8 cellular contexts compared by ENCODE assay signal in genomic region chr22:50200333-50201190, GRCh38. TPM values are rescaled to one million over a fixed set of nuclear protein-coding genes. Genes with fewer than 3 reads are reported as not detected.
A peak's percentile ranks its signal among the peaks of the same experiment; 100 is the strongest.
DNase-seq lines count a peak whose midpoint lies in the region; ATAC-seq and TF ChIP-seq lines count a peak whose summit lies in the region.

Gene SELENOO (plus strand): TSS chr22:50201011. CDS start chr22:50201037, 26 bp downstream.

- TF ChIP-seq EP300 in transverse colon (IDR thresholded peaks at IDR 0.05; ENCODE audit: low read depth), result no peak

- TF ChIP-seq POLR2A in transverse colon (IDR thresholded peaks at IDR 0.05), result peak; percentile 69

- POLR2A ChIA-PET in HEK293 (lab: Yijun Ruan, JAX) (interaction anchor here (1.0 to 1.2 kb wide), 2 partner anchors 9 to 10 kb away, joined by 4 to 8 read pairs; no protein-coding TSS in a partner anchor), T-cell (lab: Charles Lee) (no interaction called here)

- H3K4me1 Mint-ChIP-seq in T-cell, result peaks cover 29 to 37% (median 35%) of the 10 kb centered on the region in 3 donors

- H3K4me3 Mint-ChIP-seq in T-cell, result peak within 1 kb of the TSS; percentile 80 to 84 (median 82)

- peak within 1 kb of the TSS; percentile 27 to 58 for H3K27ac Mint-ChIP-seq in T-cell

- 0% methylated on average over 70 of the region's 114 CpGs; no CpG with 5 or more reads in 1 of the 2 donors for WGBS in transverse colon (ENCODE audit: low coverage in 1 of 2), 2 donors

- no peaks in the 10 kb centered on the region for H3K27me3 Mint-ChIP-seq in T-cell

- peak within 1 kb of the TSS; percentile 68 for H3K4me3 ChIP-seq in HEK293 (ENCODE audit: low read depth, low read length)
- peak within 1 kb of the TSS; percentile 84 for H3K4me3 ChIP-seq in adipocyte (ENCODE audit: low read length)
- peak within 1 kb of the TSS; percentile 62 to 95 (median 88) for H3K4me3 ChIP-seq in transverse colon

- H3K36me3 ChIP-seq in HEK293 (ENCODE audit: control insufficient read depth in 2 of 2, insufficient read depth in 1 of 2, low read length in 2 of 2) (peaks cover 20 to 64% of the 10 kb centered on the region in 2 experiments), adipocyte (ENCODE audit: control insufficient read depth, insufficient read depth, low read length, severe bottlenecking) (peaks cover 24% of the 10 kb centered on the region), transverse colon (no peaks in the 10 kb centered on the region)

- in situ Hi-C loops in transverse colon (cut with MboI; ENCODE audit: low pct_ligation_motif_present in 1 of 4, low pct_unique_long_range_greater_than_20kb in 1 of 4, low sequenced_read_pairs in 3 of 4), result loop anchor here in 1 of 4 donors (10.0 kb wide), 1 partner anchor 56 kb away; no protein-coding TSS in a partner anchor

- peak; percentile 87 to 91 (median 90) for ATAC-seq in T-cell (replicated peaks in 1 of 4)

- H3K9me3 ChIP-seq in HEK293 (ENCODE audit: control insufficient read depth, insufficient read depth, low read depth, low read length) (no peaks in the 10 kb centered on the region), adipocyte (ENCODE audit: control insufficient read depth, low read length) (no peaks in the 10 kb centered on the region), transverse colon (no peaks in the 10 kb centered on the region)

- intact Hi-C loops in cardiac septum (cut with DNase I) (loop anchor here (10.0 kb wide), 2 partner anchors 236 to 266 kb away; partner anchors contain the start of gene PIM3), posterior cingulate gyrus (cut with DNase I) (loop anchor here (2.0 to 10.0 kb wide), 2 partner anchors 16 to 276 kb away; partner anchors contain the start of gene TRABD), transverse colon (cut with DNase I; ENCODE audit: low total_unique reads) (no loop called here)

- peaks cover 16% of the 10 kb centered on the region for H3K36me3 Mint-ChIP-seq in T-cell

- CTCF ChIA-PET in HEK293 (lab: Yijun Ruan, JAX), result interaction anchor here (2.3 kb wide), 1 partner anchor 10 kb away, joined by 5 read pairs; no protein-coding TSS in a partner anchor
- CTCF ChIA-PET in T-cell (lab: Charles Lee), result no interaction called here

- no peak for TF ChIP-seq CTCF in HEK293 (tag by site-specific recombination; IDR thresholded peaks at IDR 0.05)
- TF ChIP-seq CTCF in transverse colon (IDR thresholded peaks at IDR 0.05), result no peak

- H3K9ac ChIP-seq in adipocyte (ENCODE audit: low read length), result peak within 1 kb of the TSS; percentile 86

- H3K27ac ChIP-seq in HEK293 (ENCODE audit: extremely low read depth, low read depth, low read length) (peak within 1 kb of the TSS; percentile 89), transverse colon (peak within 1 kb of the TSS; percentile 81 to 88 (median 86))

- no peaks in the 10 kb centered on the region for H3K9me3 Mint-ChIP-seq in T-cell

- DNase-seq in GF-D8 (lab: John Stamatoyannopoulos, UW) (peak; percentile 68), NCI-H1092 treated with DMSO at 0.1 percent for 48 hours (lab: John Stamatoyannopoulos, UW) (peak; percentile 24), T-cell (peak; percentile 73 to 90 (median 83)), adipocyte (ENCODE audit: low read depth) (peak; percentile 96), cardiac septum (ENCODE audit: low spot score) (peak; percentile 95), posterior cingulate gyrus (peak; percentile 87 to 99 (median 94)), transverse colon (peak; percentile 95)

- H3K4me1 ChIP-seq in HEK293 (ENCODE audit: control insufficient read depth, insufficient read depth, low read length) (peaks cover 5% of the 10 kb centered on the region; the same call in 1 of the 2 replicates), adipocyte (ENCODE audit: control insufficient read depth, insufficient read depth, low read length) (peaks cover 15% of the 10 kb centered on the region), transverse colon (peaks cover 16 to 22% (median 19%) of the 10 kb centered on the region in 4 donors)

- H3K27me3 ChIP-seq in adipocyte (replicated peaks; ENCODE audit: control insufficient read depth, insufficient read depth, low read length) (no peaks in the 10 kb centered on the region), transverse colon (no peaks in the 10 kb centered on the region)

TF ChIP-seq in HEK293, 187 proteins besides CTCF, POLR2A, EP300 and RAD21 (continues in another document):
- TF ChIP-seq OVOL3 (tag by site-specific recombination; IDR thresholded peaks at IDR 0.05) (no peak), ZBTB48 (tag by site-specific recombination; IDR thresholded peaks at IDR 0.05) (peak; percentile 35; the same call in 1 of the 2 replicates), ZSCAN16 (tag by site-specific recombination; IDR thresholded peaks at IDR 0.05) (no peak), ZNF654 (tag by site-specific recombination; IDR thresholded peaks at IDR 0.05; ENCODE audit: low read depth) (no peak), ZBTB21 (tag by site-specific recombination; IDR thresholded peaks at IDR 0.05) (no peak), SCRT1 (tag by site-specific recombination; IDR thresholded peaks at IDR 0.05; ENCODE audit: borderline replicate concordance) (no peak), ZNF433 (tag by site-specific recombination; IDR thresholded peaks at IDR 0.05; ENCODE audit: low read depth) (no peak), ZNF629 (tag by site-specific recombination; IDR thresholded peaks at IDR 0.05) (no peak), YY2 (tag by site-specific recombination; IDR thresholded peaks at IDR 0.05) (0 out of 2 replicates have a peak, but pooled peaks have one; percentile 13), ZNF660 (tag by site-specific recombination; IDR thresholded peaks at IDR 0.05) (no peak), GLI2 (tag by site-specific recombination; IDR thresholded peaks at IDR 0.05; ENCODE audit: borderline replicate concordance, low read depth) (no peak), ZNF174 (tag by site-specific recombination; IDR thresholded peaks at IDR 0.05) (no peak), ZNF610 (tag by site-specific recombination; IDR thresholded peaks at IDR 0.05; ENCODE audit: borderline replicate concordance) (no peak), ZNF600 (tag by site-specific recombination; IDR thresholded peaks at IDR 0.05) (no peak), HOXC10 (CRISPR knock-in tag; IDR thresholded peaks at IDR 0.05) (0 out of 2 replicates have a peak, but pooled peaks have one; percentile 7), ZNF558 (tag by site-specific recombination; IDR thresholded peaks at IDR 0.05) (no peak), ZNF132 (tag by site-specific recombination; IDR thresholded peaks at IDR 0.05; ENCODE audit: borderline replicate concordance) (no peak), ZNF792 (tag by site-specific recombination; IDR thresholded peaks at IDR 0.05) (no peak), ZNF335 (tag by site-specific recombination; conservative IDR thresholded peaks at IDR 0.05) (peak; percentile 80), REPIN1 (tag by site-specific recombination; IDR thresholded peaks at IDR 0.05; ENCODE audit: low read depth) (no peak), KLF16 (tag by site-specific recombination; IDR thresholded peaks at IDR 0.05) (no peak), FEZF1 (tag by site-specific recombination; IDR thresholded peaks at IDR 0.05) (no peak), ZNF701 (tag by site-specific recombination; IDR thresholded peaks at IDR 0.05) (no peak), ZNF513 (tag by site-specific recombination; IDR thresholded peaks at IDR 0.05) (no peak), ZNF571 (tag by site-specific recombination; IDR thresholded peaks at IDR 0.05) (no peak), YY1 (tag by site-specific recombination; IDR thresholded peaks at IDR 0.05) (peak; percentile 29; the same call in 1 of the 2 replicates), BCL11B (tag by site-specific recombination; IDR thresholded peaks at IDR 0.05; ENCODE audit: low read depth) (peak; percentile 46; the same call in 1 of the 2 replicates), ZNF23 (tag by site-specific recombination; IDR thresholded peaks at IDR 0.05; ENCODE audit: borderline replicate concordance) (no peak)
- TF ChIP-seq, protein P1, sequence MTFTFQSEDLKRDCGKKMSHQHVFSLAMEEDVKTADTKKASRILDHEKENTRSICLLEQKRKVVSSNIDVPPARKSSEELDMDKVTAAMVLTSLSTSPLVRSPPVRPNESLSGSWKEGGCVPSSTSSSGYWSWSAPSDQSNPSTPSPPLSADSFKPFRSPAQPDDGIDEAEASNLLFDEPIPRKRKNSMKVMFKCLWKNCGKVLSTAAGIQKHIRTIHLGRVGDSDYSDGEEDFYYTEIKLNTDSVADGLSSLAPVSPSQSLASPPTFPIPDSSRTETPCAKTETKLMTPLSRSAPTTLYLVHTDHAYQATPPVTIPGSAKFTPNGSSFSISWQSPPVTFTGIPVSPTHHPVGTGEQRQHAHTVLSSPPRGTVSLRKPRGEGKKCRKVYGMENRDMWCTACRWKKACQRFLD (tag by site-specific recombination; IDR thresholded peaks at IDR 0.05), result no peak
- TF ChIP-seq, protein P2, sequence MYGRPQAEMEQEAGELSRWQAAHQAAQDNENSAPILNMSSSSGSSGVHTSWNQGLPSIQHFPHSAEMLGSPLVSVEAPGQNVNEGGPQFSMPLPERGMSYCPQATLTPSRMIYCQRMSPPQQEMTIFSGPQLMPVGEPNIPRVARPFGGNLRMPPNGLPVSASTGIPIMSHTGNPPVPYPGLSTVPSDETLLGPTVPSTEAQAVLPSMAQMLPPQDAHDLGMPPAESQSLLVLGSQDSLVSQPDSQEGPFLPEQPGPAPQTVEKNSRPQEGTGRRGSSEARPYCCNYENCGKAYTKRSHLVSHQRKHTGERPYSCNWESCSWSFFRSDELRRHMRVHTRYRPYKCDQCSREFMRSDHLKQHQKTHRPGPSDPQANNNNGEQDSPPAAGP (tag by site-specific recombination; IDR thresholded peaks at IDR 0.05), result no peak

RNA-seq across cellular contexts. Expression of gene SELENOO, which starts in this region (rescaled TPM):
- total RNA-seq in T-cell, result 10 to 100 TPM; 28.9 to 51.0 (median 46.1) TPM
- 12.7 TPM for total RNA-seq in cardiac septum
- 10 to 100 TPM; 27.3 to 91.3 (median 35.1) TPM for total RNA-seq in transverse colon

Comparison
In these comparisons a context has a peak if more than half of its experiments do, and no peak if none do; other contexts are left out.
1. Peak in every context shown above with its lines: DNase-seq, ATAC-seq, H3K4me3 ChIP-seq and H3K27ac ChIP-seq.
2. DNase-seq: peak in every context shown above with its lines; median percentile 96 in adipocyte; 95 in cardiac septum; 95 in transverse colon; 94 in posterior cingulate gyrus; 83 in T-cell; 68 in GF-D8; 24 in NCI-H1092 treated with DMSO at 0.1 percent for 48 hours.